1 cellular context compared by ENCODE assay signal in the genomic region with DNA sequence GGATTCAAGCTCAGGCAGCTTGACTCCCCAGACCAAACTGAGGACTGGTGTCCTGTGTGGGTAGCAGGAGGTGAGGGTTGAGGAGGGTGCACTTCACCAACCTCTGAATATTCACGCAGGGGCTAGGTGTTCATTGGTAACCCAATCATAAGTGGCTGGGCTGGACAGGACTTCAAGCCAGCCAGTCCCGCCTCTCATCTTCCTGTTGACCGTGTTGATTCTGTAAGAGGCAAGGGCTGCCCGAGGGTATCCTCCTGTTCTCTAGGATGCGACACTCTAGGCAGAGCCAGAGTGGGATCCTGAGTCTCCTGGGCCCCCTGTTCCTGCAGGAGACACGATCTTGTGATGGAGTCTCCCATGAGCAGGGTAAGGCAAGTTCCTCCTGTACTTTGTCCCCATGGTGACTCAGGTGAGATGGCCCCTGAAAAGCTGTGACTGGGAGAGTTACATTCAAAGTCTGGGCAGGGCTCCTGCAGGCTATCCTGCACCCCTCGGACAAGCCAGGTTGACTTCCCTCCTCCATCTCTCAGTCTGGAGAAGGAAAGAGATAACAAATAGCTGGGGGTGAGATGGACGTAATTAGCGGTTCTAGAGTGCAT.
TF ChIP-seq lines count a peak whose summit lies in the region.

No MANE protein-coding gene starts in this region.

TF ChIP-seq in IMR-90, 13 proteins besides CTCF, POLR2A, EP300 and RAD21:
- TF ChIP-seq CHD1 (IDR thresholded peaks at IDR 0.05; ENCODE audit: low read depth, low read length) (no peak), FOS (IDR thresholded peaks at IDR 0.05; ENCODE audit: low read depth, low read length) (no peak), NFE2L2 (IDR thresholded peaks at IDR 0.05; ENCODE audit: low read depth, low read length) (no peak), MAFK (IDR thresholded peaks at IDR 0.05; ENCODE audit: low read depth, low read length) (no peak), RCOR1 (IDR thresholded peaks at IDR 0.05; ENCODE audit: insufficient replicate concordance, low read length) (no peak), CEBPB (IDR thresholded peaks at IDR 0.05; ENCODE audit: low read depth, low read length) (no peak), MXI1 (IDR thresholded peaks at IDR 0.05; ENCODE audit: borderline replicate concordance, low read depth, low read length) (no peak), RFX5 (IDR thresholded peaks at IDR 0.05; ENCODE audit: low read depth, low read length) (no peak)
- TF ChIP-seq, protein P1, sequence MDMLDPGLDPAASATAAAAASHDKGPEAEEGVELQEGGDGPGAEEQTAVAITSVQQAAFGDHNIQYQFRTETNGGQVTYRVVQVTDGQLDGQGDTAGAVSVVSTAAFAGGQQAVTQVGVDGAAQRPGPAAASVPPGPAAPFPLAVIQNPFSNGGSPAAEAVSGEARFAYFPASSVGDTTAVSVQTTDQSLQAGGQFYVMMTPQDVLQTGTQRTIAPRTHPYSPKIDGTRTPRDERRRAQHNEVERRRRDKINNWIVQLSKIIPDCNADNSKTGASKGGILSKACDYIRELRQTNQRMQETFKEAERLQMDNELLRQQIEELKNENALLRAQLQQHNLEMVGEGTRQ (IDR thresholded peaks at IDR 0.05; ENCODE audit: low read depth, low read length): no peak
